23 cellular contexts compared by ENCODE assay signal in genomic region chr18:44949967-44950366, GRCh38.
DNase-seq lines count a peak whose midpoint lies in the region; ATAC-seq and TF ChIP-seq lines count a peak whose summit lies in the region.
"Had no signal": no experiment of that assay in that cellular context is flagged by ENCODE, and none has a peak within 500 bp of the region (broad histone marks: within the 10 kb centered on the region; RNA-seq: fewer than 3 reads in every experiment).

No MANE protein-coding gene starts in this region.

- peaks cover 54% of the 10 kb centered on the region for H3K36me3 Mint-ChIP-seq in nephron progenitor cell (ENCODE audit: low read depth)
- peaks cover 61 to 72% of the 10 kb centered on the region in 2 donors for H3K36me3 Mint-ChIP-seq in stimulated activated naive B cell treated with anti-CD40 and anti-IgM and Interleukin-4, amounts not matched to agents 10 μg/mL and 1 μg/mL and 100 μg/mL, for 72 hours
- no peaks in the 10 kb centered on the region for H3K36me3 Mint-ChIP-seq in naive thymus-derived CD8-positive, alpha-beta T cell
- H3K36me3 Mint-ChIP-seq: CD14-positive monocyte; CD8-positive, alpha-beta memory T cell had no signal

- no peak overlapping the region for H3K4me3 ChIP-seq in esophagus muscularis mucosa
- no peak overlapping the region for H3K4me3 ChIP-seq in lower lobe of right lung
- H3K4me3 ChIP-seq in ovary, result no peak overlapping the region
- H3K4me3 ChIP-seq: A549; BLaER1 treated with 17β-estradiol and CSF1 and Interleukin-3, amounts not matched to agents 10 nM and 100 nM; GM12878; GM23248 had no signal

- DNase-seq in esophagus muscularis mucosa (ENCODE audit: extremely low spot score) (peak; percentile 62), nephron progenitor cell (no peak), lower lobe of right lung (no peak), ovary (no peak)
- DNase-seq in stimulated activated naive B cell treated with anti-CD40 and anti-IgM and Interleukin-4, amounts not matched to agents 10 μg/mL and 1 μg/mL and 100 μg/mL, for 72 hours, result no peak
- no peak for DNase-seq in naive thymus-derived CD8-positive, alpha-beta T cell
- DNase-seq: 8988T; ACHN; AML-193; BE2C; CD4-positive, alpha-beta T cell; CD8-positive, alpha-beta memory T cell; DMS 273 treated with DMSO at 0.1 percent for 48 hours; DMS79; EL; GDM1; GM23248; H7; HCEC 1CT had no signal

- no peak overlapping the region for H3K4me3 Mint-ChIP-seq in nephron progenitor cell
- no peak overlapping the region for H3K4me3 Mint-ChIP-seq in stimulated activated naive B cell treated with anti-CD40 and anti-IgM and Interleukin-4, amounts not matched to agents 10 μg/mL and 1 μg/mL and 100 μg/mL, for 72 hours
- no peak overlapping the region for H3K4me3 Mint-ChIP-seq in naive thymus-derived CD8-positive, alpha-beta T cell
- H3K4me3 Mint-ChIP-seq: CD14-positive monocyte; CD4-positive, alpha-beta T cell; CD8-positive, alpha-beta memory T cell had no signal

- peak overlapping the region; percentile 26 for H3K27ac Mint-ChIP-seq in nephron progenitor cell
- peak overlapping the region; percentile 68 for H3K27ac Mint-ChIP-seq in stimulated activated naive B cell treated with anti-CD40 and anti-IgM and Interleukin-4, amounts not matched to agents 10 μg/mL and 1 μg/mL and 100 μg/mL, for 72 hours
- H3K27ac Mint-ChIP-seq in naive thymus-derived CD8-positive, alpha-beta T cell, result no peak overlapping the region
- H3K27ac Mint-ChIP-seq: CD4-positive, alpha-beta T cell had no signal

- WGBS in esophagus muscularis mucosa, result 84% methylated on average over 5 of the region's 7 CpGs
- 88 to 90% (median 89%) methylated on average over 7 of the region's 7 CpGs for WGBS in ovary, 3 donors

- no peak for TF ChIP-seq CTCF in esophagus muscularis mucosa (IDR thresholded peaks at IDR 0.05)
- TF ChIP-seq CTCF in nephron progenitor cell (IDR thresholded peaks at IDR 0.05), result no peak
- TF ChIP-seq CTCF in lower lobe of right lung (IDR thresholded peaks at IDR 0.05), result no peak
- TF ChIP-seq CTCF in ovary (IDR thresholded peaks at IDR 0.05), result no peak

- ATAC-seq in stimulated activated naive B cell treated with anti-CD40 and anti-IgM and Interleukin-4, amounts not matched to agents 10 μg/mL and 1 μg/mL and 100 μg/mL, for 72 hours (replicated peaks), result no peak
- no peak for ATAC-seq in naive thymus-derived CD8-positive, alpha-beta T cell
- no peak for ATAC-seq in lower lobe of right lung
- ATAC-seq: A549, GM12878 had no signal

- H3K27ac ChIP-seq in esophagus muscularis mucosa (replicated peaks in 1 of 4) (no peak overlapping the region), lower lobe of right lung (no peak overlapping the region), ovary (no peak overlapping the region)
- H3K27ac ChIP-seq: A549; BLaER1 treated with 17β-estradiol and CSF1 and Interleukin-3, amounts not matched to agents 10 nM and 100 nM; GM23248 had no signal

- H3K4me1 Mint-ChIP-seq in nephron progenitor cell, result peaks cover 56% of the 10 kb centered on the region
- H3K4me1 Mint-ChIP-seq in stimulated activated naive B cell treated with anti-CD40 and anti-IgM and Interleukin-4, amounts not matched to agents 10 μg/mL and 1 μg/mL and 100 μg/mL, for 72 hours, result peaks cover 14 to 23% of the 10 kb centered on the region in 2 donors
- H3K4me1 Mint-ChIP-seq in naive thymus-derived CD8-positive, alpha-beta T cell, result no peaks in the 10 kb centered on the region
- H3K4me1 Mint-ChIP-seq: CD14-positive monocyte; CD8-positive, alpha-beta memory T cell had no signal

- H3K9me3 ChIP-seq in esophagus muscularis mucosa (no peaks in the 10 kb centered on the region), lower lobe of right lung (no peaks in the 10 kb centered on the region), ovary (no peaks in the 10 kb centered on the region)
- H3K9me3 ChIP-seq: A549, BE2C had no signal

- no peaks in the 10 kb centered on the region for H3K27me3 ChIP-seq in esophagus muscularis mucosa
- no peaks in the 10 kb centered on the region for H3K27me3 ChIP-seq in lower lobe of right lung (ENCODE audit: low read depth)
- H3K27me3 ChIP-seq in ovary, result no peaks in the 10 kb centered on the region
- H3K27me3 ChIP-seq: BE2C; BLaER1 treated with 17β-estradiol and CSF1 and Interleukin-3, amounts not matched to agents 10 nM and 100 nM had no signal

- intact Hi-C loops in esophagus muscularis mucosa (cut with DNase I), result no loop called here
- intact Hi-C loops in lower lobe of right lung (cut with DNase I), result no loop called here
- intact Hi-C loops in ovary (cut with DNase I), result no loop called here

- H3K36me3 ChIP-seq in esophagus muscularis mucosa (peaks cover 0 to 44% (median 20%) of the 10 kb centered on the region in 4 donors), lower lobe of right lung (peaks cover 12% of the 10 kb centered on the region), ovary (no peaks in the 10 kb centered on the region)
- H3K36me3 ChIP-seq: BE2C had no signal

- H3K4me1 ChIP-seq in esophagus muscularis mucosa, result peaks cover 0 to 14% (median 14%) of the 10 kb centered on the region in 4 donors
- H3K4me1 ChIP-seq in lower lobe of right lung, result peaks cover 7% of the 10 kb centered on the region
- peaks cover 2% of the 10 kb centered on the region for H3K4me1 ChIP-seq in ovary (ENCODE audit: insufficient read depth)
- H3K4me1 ChIP-seq: A549; BE2C; BLaER1 treated with 17β-estradiol and CSF1 and Interleukin-3, amounts not matched to agents 10 nM and 100 nM had no signal

- TF ChIP-seq EP300 in esophagus muscularis mucosa (IDR thresholded peaks at IDR 0.05) (no peak), ovary (IDR thresholded peaks at IDR 0.05) (no peak)

- H3K9me3 Mint-ChIP-seq in nephron progenitor cell, result no peaks in the 10 kb centered on the region
- no peaks in the 10 kb centered on the region for H3K9me3 Mint-ChIP-seq in stimulated activated naive B cell treated with anti-CD40 and anti-IgM and Interleukin-4, amounts not matched to agents 10 μg/mL and 1 μg/mL and 100 μg/mL, for 72 hours
- no peaks in the 10 kb centered on the region for H3K9me3 Mint-ChIP-seq in naive thymus-derived CD8-positive, alpha-beta T cell
- H3K9me3 Mint-ChIP-seq: CD4-positive, alpha-beta T cell; CD8-positive, alpha-beta memory T cell had no signal

- no peak for TF ChIP-seq POLR2A in esophagus muscularis mucosa (IDR thresholded peaks at IDR 0.05; ENCODE audit: low read depth)
- no peak for TF ChIP-seq POLR2A in ovary (IDR thresholded peaks at IDR 0.05)

- no peaks in the 10 kb centered on the region for H3K27me3 Mint-ChIP-seq in nephron progenitor cell (ENCODE audit: low read depth, poor library complexity)
- no peaks in the 10 kb centered on the region for H3K27me3 Mint-ChIP-seq in stimulated activated naive B cell treated with anti-CD40 and anti-IgM and Interleukin-4, amounts not matched to agents 10 μg/mL and 1 μg/mL and 100 μg/mL, for 72 hours
- H3K27me3 Mint-ChIP-seq in naive thymus-derived CD8-positive, alpha-beta T cell, result no peaks in the 10 kb centered on the region
- H3K27me3 Mint-ChIP-seq: CD4-positive, alpha-beta T cell; CD8-positive, alpha-beta memory T cell had no signal

- POLR2A ChIA-PET in naive thymus-derived CD8-positive, alpha-beta T cell (lab: Charles Lee), result no interaction called here

Comparison
In these comparisons a context has a peak if more than half of its experiments do, and no peak if none do; other contexts are left out.
1. H3K27ac Mint-ChIP-seq: peak in nephron progenitor cell (single experiment) and stimulated activated naive B cell treated with anti-CD40 and anti-IgM and Interleukin-4, amounts not matched to agents 10 μg/mL and 1 μg/mL and 100 μg/mL, for 72 hours (single experiment); none in naive thymus-derived CD8-positive, alpha-beta T cell (0 of 10).